Comparison of ENCODE assay signal across 8 cellular contexts in genomic region chr13:97659602-97660001, GRCh38.
DNase-seq lines count a peak whose midpoint lies in the region; ATAC-seq and TF ChIP-seq lines count a peak whose summit lies in the region.
"Had no signal": no experiment of that assay in that cellular context is flagged by ENCODE, and none has a peak within 500 bp of the region (broad histone marks: within the 10 kb centered on the region; RNA-seq: fewer than 3 reads in every experiment).

No MANE protein-coding gene starts in this region.

- H3K27me3 ChIP-seq in foreskin keratinocyte, result no peaks in the 10 kb centered on the region
- H3K27me3 ChIP-seq in smooth muscle cell (ENCODE audit: low read depth), result no peaks in the 10 kb centered on the region

- H3K4me1 ChIP-seq in foreskin keratinocyte, result no peaks in the 10 kb centered on the region
- no peaks in the 10 kb centered on the region for H3K4me1 ChIP-seq in smooth muscle cell (ENCODE audit: low read depth)

- H3K9me3 ChIP-seq in smooth muscle cell (replicated peaks; ENCODE audit: low read depth), result no peaks in the 10 kb centered on the region

- no peaks in the 10 kb centered on the region for H3K79me2 ChIP-seq in smooth muscle cell (ENCODE audit: low read depth)

- H2AFZ ChIP-seq in smooth muscle cell (ENCODE audit: low read depth), result no peak overlapping the region

- 59% methylated on average over 4 of the region's 4 CpGs for WGBS in smooth muscle cell (ENCODE audit: low lambda C conversion rate)

- H3K4me2 ChIP-seq in smooth muscle cell, result no peak overlapping the region

- ATAC-seq in GM18907 (IDR thresholded peaks at IDR 0.05; ENCODE audit: unreplicated experiment), result peak; percentile 51
- ATAC-seq in foreskin keratinocyte, result no peak

- no peaks in the 10 kb centered on the region for H4K20me1 ChIP-seq in smooth muscle cell (ENCODE audit: low read depth)

- H3K4me3 ChIP-seq in smooth muscle cell, result no peak overlapping the region

- H3K9ac ChIP-seq in smooth muscle cell (ENCODE audit: low read depth), result no peak overlapping the region

- no peaks in the 10 kb centered on the region for H3K36me3 ChIP-seq in smooth muscle cell (ENCODE audit: low read depth)

- H3F3A ChIP-seq in smooth muscle cell (ENCODE audit: low read depth), result no peaks in the 10 kb centered on the region

- TF ChIP-seq CTCF in foreskin keratinocyte (conservative IDR thresholded peaks at IDR 0.05) (peak; percentile 44), smooth muscle cell (IDR thresholded peaks at IDR 0.05; ENCODE audit: borderline replicate concordance, insufficient read depth, poor library complexity, severe bottlenecking) (peak; percentile 15)

- DNase-seq in NCI-H82 treated with DMSO at 0.1 percent for 48 hours (lab: John Stamatoyannopoulos, UW; ENCODE audit: unreplicated experiment) (peak; percentile 52), foreskin keratinocyte (no peak), smooth muscle cell (lab: John Stamatoyannopoulos, UW; ENCODE audit: unreplicated experiment) (no peak), NCI-H345 treated with DMSO at 0.1 percent for 48 hours (lab: John Stamatoyannopoulos, UW; ENCODE audit: unreplicated experiment) (no peak), NCI-H226 (no peak)
- DNase-seq in stimulated activated CD4-positive, alpha-beta T cell treated with anti-CD3 and anti-CD28 coated beads, Interleukin-4, amount 100 ng/mL, for 1 hour, result no peak
- DNase-seq: activated B cell treated with CpG ODN at 0.5 μM for 24 hours had no signal

- H3K27ac ChIP-seq in foreskin keratinocyte (no peak overlapping the region), smooth muscle cell (ENCODE audit: low read depth) (no peak overlapping the region)
